In genomic region chr2:157894694-157895450, GRCh38 we compare ENCODE assay signal across 13 cellular contexts. TPM values are rescaled to one million over a fixed set of nuclear protein-coding genes. Genes with fewer than 3 reads are reported as not detected.
DNase-seq lines count a peak whose midpoint lies in the region; ATAC-seq, FAIRE-seq and TF ChIP-seq lines count a peak whose summit lies in the region.
"Had no signal": no experiment of that assay in that cellular context is flagged by ENCODE, and none has a peak within 500 bp of the region (broad histone marks: within the 10 kb centered on the region; RNA-seq: fewer than 3 reads in every experiment).

No MANE protein-coding gene starts in this region.

- no peak for TF ChIP-seq EP300 in K562 (IDR thresholded peaks at IDR 0.05; ENCODE audit: low read length)

- no peaks in the 10 kb centered on the region for H3K27me3 ChIP-seq in K562 (ENCODE audit: control insufficient read depth in 2 of 2, insufficient read depth in 2 of 2, low read length in 2 of 2)
- no peaks in the 10 kb centered on the region for H3K27me3 ChIP-seq in endodermal cell (ENCODE audit: control insufficient read depth, insufficient read depth, low read length, poor library complexity, severe bottlenecking)

- no peak overlapping the region for H3K4me3 ChIP-seq in K562
- no peak overlapping the region for H3K4me3 ChIP-seq in endodermal cell (ENCODE audit: low read length)

- no TSS peak for BruUV-seq in K562 (replicated peaks; lab: Mats Ljungman, UMichigan)

- in situ Hi-C loops in K562 (cut with MboI): no loop called here

- H3K9me3 ChIP-seq in K562 (replicated peaks; ENCODE audit: control insufficient read depth, insufficient read depth, low read depth, low read length): no peaks in the 10 kb centered on the region
- H3K9me3 ChIP-seq in endodermal cell (ENCODE audit: control insufficient read depth, low read length): no peaks in the 10 kb centered on the region

- H3K4me1 ChIP-seq in K562 (replicated peaks in 1 of 2; ENCODE audit: control insufficient read depth in 2 of 2, insufficient read depth in 2 of 2, low read length in 2 of 2) (peaks cover 16 to 29% of the 10 kb centered on the region in 2 experiments), endodermal cell (ENCODE audit: control insufficient read depth, insufficient read depth, low read length) (no peaks in the 10 kb centered on the region)

- ATAC-seq in K562: no peak
- no peak for ATAC-seq in GM21447 (IDR thresholded peaks at IDR 0.05; ENCODE audit: unreplicated experiment)
- ATAC-seq in HG03457 (IDR thresholded peaks at IDR 0.05; ENCODE audit: unreplicated experiment): no peak

- H3K4me1 Mint-ChIP-seq in activated CD4-positive, alpha-beta T cell treated with anti-CD3 and anti-CD28 coated beads, Interleukin-2, amount 10 ng/mL, durations not matched to agents 24 days and 14 days: peaks cover 70% of the 10 kb centered on the region
- H3K4me1 Mint-ChIP-seq in endodermal cell: peaks cover 14% of the 10 kb centered on the region

- H3K27ac ChIP-seq in K562 (ENCODE audit: extremely low read depth, low read depth, low read length): no peak overlapping the region
- H3K27ac ChIP-seq in endodermal cell (ENCODE audit: low read depth, low read length): no peak overlapping the region
- H3K27ac ChIP-seq: C4-2B had no signal

- peak overlapping the region; percentile 65 for H2AFZ ChIP-seq in K562 (ENCODE audit: low read depth, low read length)

- H3K9me1 ChIP-seq in K562 (ENCODE audit: control insufficient read depth, insufficient read depth, low read length): no peaks in the 10 kb centered on the region

- peak overlapping the region; percentile 86 for H3K27ac Mint-ChIP-seq in activated CD4-positive, alpha-beta T cell treated with anti-CD3 and anti-CD28 coated beads, Interleukin-2, amount 10 ng/mL, durations not matched to agents 24 days and 14 days
- no peak overlapping the region for H3K27ac Mint-ChIP-seq in endodermal cell

- H3K9ac ChIP-seq in K562 (ENCODE audit: insufficient read depth in 1 of 2, low read depth in 2 of 2, low read length in 2 of 2): no peak overlapping the region
- H3K9ac ChIP-seq in endodermal cell (ENCODE audit: extremely low read depth, low read length, poor library complexity, severe bottlenecking): no peak overlapping the region

- H3K27me3 Mint-ChIP-seq in activated CD4-positive, alpha-beta T cell treated with anti-CD3 and anti-CD28 coated beads, Interleukin-2, amount 10 ng/mL, durations not matched to agents 24 days and 14 days: no peaks in the 10 kb centered on the region
- H3K27me3 Mint-ChIP-seq in endodermal cell (ENCODE audit: insufficient read depth): peaks cover 3% of the 10 kb centered on the region

- peaks cover 12% of the 10 kb centered on the region for H3K9me3 Mint-ChIP-seq in activated CD4-positive, alpha-beta T cell treated with anti-CD3 and anti-CD28 coated beads, Interleukin-2, amount 10 ng/mL, durations not matched to agents 24 days and 14 days
- H3K9me3 Mint-ChIP-seq in endodermal cell: no peaks in the 10 kb centered on the region

- no peak for TF ChIP-seq CTCF in K562 (IDR thresholded peaks at IDR 0.05 in 2 of 3, conservative IDR thresholded peaks at IDR 0.05 in 1 of 3; ENCODE audit: insufficient read depth in 2 of 3, low read depth in 1 of 3, low read length in 3 of 3)
- TF ChIP-seq CTCF in endodermal cell (conservative IDR thresholded peaks at IDR 0.05): no peak

- no peaks in the 10 kb centered on the region for H4K20me1 ChIP-seq in K562 (replicated peaks; ENCODE audit: control insufficient read depth, insufficient read depth, low read length)

- no peak for TF ChIP-seq RAD21 in K562 (CRISPR knock-in tag; conservative IDR thresholded peaks at IDR 0.05 in 1 of 2, IDR thresholded peaks at IDR 0.05 in 1 of 2)

- no peaks in the 10 kb centered on the region for H3K79me2 ChIP-seq in K562 (ENCODE audit: control insufficient read depth, insufficient read depth, low read length)

- no peak overlapping the region for H3K4me2 ChIP-seq in K562 (ENCODE audit: insufficient read depth, low read length)

- FAIRE-seq in K562 (lab: Jason Lieb, UNC): no peak
- FAIRE-seq: GM12891 had no signal

- peak overlapping the region; percentile 56 for H3K4me3 Mint-ChIP-seq in activated CD4-positive, alpha-beta T cell treated with anti-CD3 and anti-CD28 coated beads, Interleukin-2, amount 10 ng/mL, durations not matched to agents 24 days and 14 days
- no peak overlapping the region for H3K4me3 Mint-ChIP-seq in endodermal cell

- POLR2A ChIA-PET in K562 (lab: Yijun Ruan, JAX): interaction anchor here (1.8 kb wide), 1 partner anchor 18 kb away, joined by 4 read pairs; the partner anchor contains the start of gene ACVR1

- CTCF ChIA-PET in K562 (lab: Yijun Ruan, JAX; ENCODE audit: low intra/inter-chr PET ratio): no interaction called here

- no peaks in the 10 kb centered on the region for H3K36me3 ChIP-seq in K562 (ENCODE audit: control insufficient read depth, insufficient read depth, low read length)
- H3K36me3 ChIP-seq in endodermal cell (ENCODE audit: control insufficient read depth, insufficient read depth, low read length): no peaks in the 10 kb centered on the region

- peaks cover 10% of the 10 kb centered on the region for H3K36me3 Mint-ChIP-seq in activated CD4-positive, alpha-beta T cell treated with anti-CD3 and anti-CD28 coated beads, Interleukin-2, amount 10 ng/mL, durations not matched to agents 24 days and 14 days (ENCODE audit: low read depth)
- H3K36me3 Mint-ChIP-seq in endodermal cell (ENCODE audit: low read depth): no peaks in the 10 kb centered on the region

- intact Hi-C loops in activated CD4-positive, alpha-beta T cell treated with anti-CD3 and anti-CD28 coated beads, Interleukin-2, amount 10 ng/mL, durations not matched to agents 24 days and 14 days (cut with micrococcal nuclease): loop anchor here (5.0 to 10.0 kb wide), 3 partner anchors 300 to 1817 kb away; partner anchors contain the start of gene MARCHF7
- intact Hi-C loops in K562 (cut with micrococcal nuclease): no loop called here

- DNase-seq in activated CD4-positive, alpha-beta T cell treated with anti-CD3 and anti-CD28 coated beads, Interleukin-2, amount 10 ng/mL, durations not matched to agents 24 days and 14 days: no peak
- DNase-seq in activated CD4-positive, alpha-beta T cell treated with anti-CD3 and anti-CD28 coated beads, Interleukin-2, amount 50 U/mL, for 1 hour: no peak
- peak; percentile 92 for DNase-seq in LHCN-M2 (ENCODE audit: low read depth)
- no peak for DNase-seq in K562 (ENCODE audit: extremely low read depth in 1 of 4, low spot score in 3 of 4)
- DNase-seq in renal cortical epithelial cell (ENCODE audit: low read depth): peak; percentile 86
- no peak for DNase-seq in endodermal cell
- DNase-seq: activated CD8-positive, alpha-beta memory T cell treated with anti-CD3 and anti-CD28 coated beads, Interleukin-2, amount 50 U/mL, for 48 hours; GOT3; nucleus accumbens had no signal

- WGBS in K562 (ENCODE audit: insufficient coverage, low coverage, missing lambda C conversion rate): 67% methylated on average over 12 of the region's 12 CpGs
- 92% methylated on average over 6 to 12 of the region's 12 CpGs for WGBS in endodermal cell (ENCODE audit: insufficient coverage in 1 of 2, insufficient read length in 1 of 2), 2 experiments

- TF ChIP-seq POLR2A in K562 (conservative IDR thresholded peaks at IDR 0.05): no peak

TF ChIP-seq in K562, 482 proteins besides CTCF, POLR2A, EP300 and RAD21 (continues in another document):
- no peak for TF ChIP-seq THRAP3 (IDR thresholded peaks at IDR 0.05; ENCODE audit: borderline replicate concordance)

RNA-seq across cellular contexts. Expression of gene ACVR1, which starts 18.7 kb away (rescaled TPM):
- total RNA-seq in activated CD4-positive, alpha-beta T cell treated with anti-CD3 and anti-CD28 coated beads, Interleukin-2, amount 10 ng/mL, durations not matched to agents 24 days and 14 days: 45.5 and 50.7 TPM in 2 replicates
- total RNA-seq in LHCN-M2 (2014; rRNA removed): 19.7 and 30.3 TPM in 2 replicates
- 21.5 TPM for polyA plus RNA-seq in LHCN-M2 (2012)
- total RNA-seq in K562 (2011; cell fraction: chromatin; rRNA removed; ENCODE audit: low replicate concordance): 38.7 and 52.9 TPM in 2 replicates
- total RNA-seq in K562 (2011; cell fraction: nucleolus; rRNA removed): 26.2 and 27.5 TPM in 2 replicates
- 35.6 and 47.0 TPM in 2 replicates for total RNA-seq in K562 (2011; cell fraction: nucleoplasm; rRNA removed)
- 4.3 and 4.4 TPM in 2 replicates for total RNA-seq in K562 (2014; rRNA removed)
- total RNA-seq in K562 (2014; rRNA removed; fragmentation: Illumina TruSeq; extraction: Trizol): 6.8 and 6.9 TPM in 2 replicates
- 3.8 and 4.5 TPM in 2 replicates for total RNA-seq in K562 (2015; rRNA removed; fragmentation: Illumina TruSeq; extraction: Trizol)
- 12.0 and 14.3 TPM in 2 replicates for total RNA-seq in K562 (2021)
- 11.4 and 14.2 TPM in 2 replicates for polyA plus RNA-seq in K562 (2011; rRNA removed)
- 6.6 and 10.6 TPM in 2 replicates for polyA plus RNA-seq in K562 (2011; cell fraction: cytosol; rRNA removed)
- 12.8 and 15.9 TPM in 2 replicates for polyA plus RNA-seq in K562 (2011; cell fraction: nucleus; rRNA removed)
- 8.5 and 14.6 TPM in 2 replicates for polyA plus RNA-seq in K562 (2012)
- 12.9 and 13.0 TPM in 2 replicates for polyA plus RNA-seq in K562 (2014; fragmentation: Illumina TruSeq; extraction: Trizol)
- 1 to 10 TPM; 4.7 to 7.9 TPM for polyA plus RNA-seq in K562 (2014; fragmentation: Nextera tagmentation; extraction: Ambion mirVana)
- 5.9 and 6.8 TPM in 2 replicates for polyA plus RNA-seq in K562 (2014; rRNA removed)
- polyA minus RNA-seq in K562 (2011; rRNA and poly(A)+ RNA removed): 21.8 and 29.3 TPM in 2 replicates
- 10.3 and 12.3 TPM in 2 replicates for polyA minus RNA-seq in K562 (2011; cell fraction: cytosol; rRNA and poly(A)+ RNA removed)
- polyA minus RNA-seq in K562 (2011; cell fraction: nucleus; rRNA and poly(A)+ RNA removed): 14.8 and 26.1 TPM in 2 replicates
- total RNA-seq in renal cortical epithelial cell: 9.0 and 57.3 TPM in 2 replicates
- 10 to 100 TPM; 21.1 to 26.9 TPM for total RNA-seq in endodermal cell
- 16.6 TPM for polyA plus RNA-seq in endodermal cell (2013, experiment 1 of 2)
- polyA plus RNA-seq in endodermal cell (2013, experiment 2 of 2): 16.5 TPM

Comparison
In these comparisons a context has a peak if more than half of its experiments do, and no peak if none do; other contexts are left out.
1. DNase-seq: peak in LHCN-M2 (single experiment) and renal cortical epithelial cell (single experiment); none in activated CD4-positive, alpha-beta T cell treated with anti-CD3 and anti-CD28 coated beads, Interleukin-2, amount 10 ng/mL, durations not matched to agents 24 days and 14 days (single experiment), activated CD4-positive, alpha-beta T cell treated with anti-CD3 and anti-CD28 coated beads, Interleukin-2, amount 50 U/mL, for 1 hour (single experiment), K562 (0 of 4) and endodermal cell (single experiment).